Comparison of ENCODE assay signal across 12 cellular contexts in the genomic region with DNA sequence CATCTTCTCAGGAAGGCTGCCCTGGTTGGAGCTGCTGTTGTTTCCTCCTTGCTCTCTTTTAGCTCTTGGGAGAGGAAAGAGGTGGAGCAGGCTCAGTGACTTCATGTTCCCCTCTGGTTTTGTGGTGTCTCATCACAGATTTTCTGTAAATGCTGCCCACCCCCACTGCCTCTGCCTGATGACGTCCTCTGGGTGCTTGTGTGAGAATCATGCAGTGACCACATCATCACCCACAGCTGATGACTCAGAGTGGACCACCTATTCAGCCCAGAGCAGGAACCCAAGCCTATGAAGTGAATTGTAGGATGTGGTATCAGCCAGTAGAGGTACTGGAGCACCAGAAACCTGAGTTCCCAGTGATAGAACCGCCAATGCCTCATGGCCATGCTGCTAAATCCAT. TPM values are rescaled to one million over a fixed set of nuclear protein-coding genes. Genes with fewer than 3 reads are reported as not detected.
A peak's percentile ranks its signal among the peaks of the same experiment; 100 is the strongest.
DNase-seq lines count a peak whose midpoint lies in the region; ATAC-seq, FAIRE-seq and TF ChIP-seq lines count a peak whose summit lies in the region.
"Had no signal": no experiment of that assay in that cellular context is flagged by ENCODE, and none has a peak within 500 bp of the region (broad histone marks: within the 10 kb centered on the region; RNA-seq: fewer than 3 reads in every experiment).

A gene with protein sequence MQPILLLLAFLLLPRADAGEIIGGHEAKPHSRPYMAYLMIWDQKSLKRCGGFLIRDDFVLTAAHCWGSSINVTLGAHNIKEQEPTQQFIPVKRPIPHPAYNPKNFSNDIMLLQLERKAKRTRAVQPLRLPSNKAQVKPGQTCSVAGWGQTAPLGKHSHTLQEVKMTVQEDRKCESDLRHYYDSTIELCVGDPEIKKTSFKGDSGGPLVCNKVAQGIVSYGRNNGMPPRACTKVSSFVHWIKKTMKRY (minus strand): TSS at position 33 of the 400 bp plus-strand sequence. CDS start 30 bp downstream, at position 3.

- H3K27ac Mint-ChIP-seq in mesothelial cell of epicardium, result no peak within 1 kb of the TSS
- H3K27ac Mint-ChIP-seq: WTC11 had no signal

- H3K27me3 ChIP-seq in MG63, result no peaks in the 10 kb centered on the region

- no peaks in the 10 kb centered on the region for H3K36me3 ChIP-seq in MG63
- H3K36me3 ChIP-seq: heart left ventricle had no signal

- H3K27me3 Mint-ChIP-seq in mesothelial cell of epicardium (ENCODE audit: low read depth), result no peaks in the 10 kb centered on the region

- FAIRE-seq in urothelium cell line (lab: Jason Lieb, UNC), result peak; percentile 27

- intact Hi-C loops in Right ventricle myocardium inferior (cut with DNase I), result no loop called here

- peaks cover 67% of the 10 kb centered on the region for H3K9me3 Mint-ChIP-seq in mesothelial cell of epicardium
- H3K9me3 Mint-ChIP-seq: WTC11 had no signal

- no peaks in the 10 kb centered on the region for H3K9me3 ChIP-seq in MG63
- H3K9me3 ChIP-seq: heart left ventricle had no signal

- DNase-seq in activated naive CD4-positive, alpha-beta T cell treated with Interleukin-2 at 50 U/mL for 16 hours, result peak; percentile 64
- no peak for DNase-seq in activated naive CD4-positive, alpha-beta T cell treated with anti-CD3 and anti-CD28 coated beads, Interleukin-2, amount 50 U/mL, for 16 hours
- DNase-seq in activated effector memory CD4-positive, alpha-beta T cell treated with anti-CD3 and anti-CD28 coated beads, Interleukin-2, amount 50 U/mL, for 16 hours, result peak; percentile 73
- DNase-seq in stimulated activated CD4-positive, alpha-beta T cell treated with anti-CD3 and anti-CD28 coated beads, Interleukin-15, amount 100 ng/mL, for 48 hours (ENCODE audit: low read depth in 2 of 2), result peak; percentile 77 to 80
- DNase-seq in urothelium cell line (ENCODE audit: low spot score) (no peak), Right ventricle myocardium inferior (ENCODE audit: missing footprints) (no peak), MG63 (no peak), mesothelial cell of epicardium (ENCODE audit: low spot score in 2 of 2, unreplicated experiment in 2 of 2) (no peak)
- DNase-seq: ACHN, Karpas-422 had no signal

- no peak for TF ChIP-seq CTCF in mesothelial cell of epicardium (IDR thresholded peaks at IDR 0.05; ENCODE audit: unreplicated experiment)

- H3K4me3 Mint-ChIP-seq in mesothelial cell of epicardium, result no peak within 1 kb of the TSS
- H3K4me3 Mint-ChIP-seq: WTC11 had no signal

- no peak within 1 kb of the TSS for H3K4me3 ChIP-seq in MG63

- no peaks in the 10 kb centered on the region for H3K4me1 Mint-ChIP-seq in mesothelial cell of epicardium
- H3K4me1 Mint-ChIP-seq: WTC11 had no signal

- peaks cover 2% of the 10 kb centered on the region for H3K36me3 Mint-ChIP-seq in mesothelial cell of epicardium
- H3K36me3 Mint-ChIP-seq: WTC11 had no signal

- ATAC-seq in Right ventricle myocardium inferior, result no peak
- ATAC-seq: WTC11 had no signal

RNA-seq across cellular contexts. Expression of the gene that starts here (rescaled TPM):
- total RNA-seq in Right ventricle myocardium inferior (1.8 TPM), mesothelial cell of epicardium (not detected in 3 replicates)
- not detected in 2 replicates for total RNA-seq in MG63 (2014; rRNA removed; shearing (Covaris generic); ENCODE audit: low replicate concordance)

Comparison
In these comparisons a context has a peak if more than half of its experiments do, and no peak if none do; other contexts are left out.
1. DNase-seq: peak in activated naive CD4-positive, alpha-beta T cell treated with Interleukin-2 at 50 U/mL for 16 hours (single experiment), activated effector memory CD4-positive, alpha-beta T cell treated with anti-CD3 and anti-CD28 coated beads, Interleukin-2, amount 50 U/mL, for 16 hours (single experiment) and stimulated activated CD4-positive, alpha-beta T cell treated with anti-CD3 and anti-CD28 coated beads, Interleukin-15, amount 100 ng/mL, for 48 hours (2 of 2); none in activated naive CD4-positive, alpha-beta T cell treated with anti-CD3 and anti-CD28 coated beads, Interleukin-2, amount 50 U/mL, for 16 hours (single experiment), urothelium cell line (single experiment), Right ventricle myocardium inferior (single experiment), MG63 (single experiment) and mesothelial cell of epicardium (0 of 2).